ENCODE assay signal across 11 cellular contexts in genomic region chr17:43932923-43933322, GRCh38. TPM values are rescaled to one million over a fixed set of nuclear protein-coding genes. Genes with fewer than 3 reads are reported as not detected.
"Had no signal": no experiment of that assay in that cellular context is flagged by ENCODE, and none has a peak within 500 bp of the region (broad histone marks: within the 10 kb centered on the region; RNA-seq: fewer than 3 reads in every experiment).

No MANE protein-coding gene starts in this region.

- H3K4me2 ChIP-seq: KMS-11 had no signal

- FAIRE-seq: HepG2, HTR-8/SVneo had no signal

- H3K27ac ChIP-seq: HL-60, KMS-11 had no signal

- H3K9ac ChIP-seq: KMS-11 had no signal

- DNase-seq: IMR-90, Karpas-422, KBM-7, KG1 had no signal

- ATAC-seq: HepG2 had no signal

RNA-seq across cellular contexts. Expression of gene PPY, which starts 9.4 kb away (rescaled TPM):
- total RNA-seq: HepG2, HT-29, HT1080, IMR-90 had no signal
- polyA plus RNA-seq: HepG2, IgD-negative memory B cell, IMR-90 had no signal

RNA-seq across cellular contexts. Expression of gene PYY, which starts 20.8 kb away (rescaled TPM):
- total RNA-seq: HepG2, HT-29, HT1080, IMR-90 had no signal
- polyA plus RNA-seq: IgD-negative memory B cell, IMR-90 had no signal
